ENCODE assay signal across 18 cellular contexts in genomic region chr2:239879423-239880084, GRCh38.
"Had no signal": no experiment of that assay in that cellular context is flagged by ENCODE, and none has a peak within 500 bp of the region (broad histone marks: within the 10 kb centered on the region; RNA-seq: fewer than 3 reads in every experiment).

No MANE protein-coding gene starts in this region.

- H3K4me1 ChIP-seq: uterus had no signal

- H3K27me3 ChIP-seq: thyroid gland, uterus had no signal

- H3K9me3 ChIP-seq: gastrocnemius medialis, thyroid gland, uterus had no signal

- H3K4me3 Mint-ChIP-seq: activated naive CD8-positive, alpha-beta T cell treated with anti-CD3 and anti-CD28 coated beads for 36 hours; activated T-cell treated with anti-CD3 and anti-CD28 coated beads, Interleukin-2, amount 50 U/mL, for 72 hours; brain; central memory CD8-positive, alpha-beta T cell; naive B cell; stimulated activated effector memory CD8-positive, alpha-beta T cell treated with anti-CD3 and anti-CD28 coated beads, Interleukin-12 subunit alpha, Interleukin-12 subunit beta, amount 100 ng/mL, for 72 hours had no signal

- H3K4me1 Mint-ChIP-seq: stimulated activated effector memory CD8-positive, alpha-beta T cell treated with anti-CD3 and anti-CD28 coated beads, Interleukin-12 subunit alpha, Interleukin-12 subunit beta, amount 100 ng/mL, for 72 hours had no signal

- H3K36me3 ChIP-seq: gastrocnemius medialis, heart right ventricle, left lung, thyroid gland, uterus had no signal

- H3K27me3 Mint-ChIP-seq: brain had no signal

- ATAC-seq: activated T-cell treated with anti-CD3 and anti-CD28 coated beads, Interleukin-2, amount 50 U/mL, for 72 hours; gastrocnemius medialis; heart right ventricle; left lung; stimulated activated effector memory CD8-positive, alpha-beta T cell treated with anti-CD3 and anti-CD28 coated beads, Interleukin-12 subunit alpha, Interleukin-12 subunit beta, amount 100 ng/mL, for 72 hours had no signal

- H3K27ac ChIP-seq: gastrocnemius medialis, heart right ventricle, left lung, thyroid gland had no signal

- DNase-seq: activated CD4-positive, alpha-beta T cell treated with anti-CD3 and anti-CD28 coated beads, Interleukin-2, amount 50 U/mL, for 1 hour; activated CD4-positive, CD25-positive, alpha-beta regulatory T cell; activated gamma-delta T cell treated with Interleukin-2 at 50 U/mL for 16 hours; activated naive CD8-positive, alpha-beta T cell treated with anti-CD3 and anti-CD28 coated beads for 36 hours; activated T-cell treated with anti-CD3 and anti-CD28 coated beads, Interleukin-2, amount 50 U/mL, for 72 hours; amygdala; dermis blood vessel endothelial cell; gastrocnemius medialis; heart right ventricle; left lung; naive B cell; stimulated activated CD4-positive, alpha-beta T cell treated with anti-CD3 and anti-CD28 coated beads, Interleukin-12 subunit alpha, Interleukin-12 subunit beta, amount 100 ng/mL, for 4 hours; stimulated activated CD4-positive, alpha-beta T cell treated with anti-CD3 and anti-CD28 coated beads, Interleukin-2, amount 100 ng/mL, for 24 hours; thyroid gland; uterus had no signal

- H3K4me3 ChIP-seq: gastrocnemius medialis, heart right ventricle, left lung, thyroid gland, uterus had no signal

- H3K27ac Mint-ChIP-seq: activated naive CD8-positive, alpha-beta T cell treated with anti-CD3 and anti-CD28 coated beads for 36 hours; activated T-cell treated with anti-CD3 and anti-CD28 coated beads, Interleukin-2, amount 50 U/mL, for 72 hours; brain; stimulated activated effector memory CD8-positive, alpha-beta T cell treated with anti-CD3 and anti-CD28 coated beads, Interleukin-12 subunit alpha, Interleukin-12 subunit beta, amount 100 ng/mL, for 72 hours had no signal

- H3K36me3 Mint-ChIP-seq: activated naive CD8-positive, alpha-beta T cell treated with anti-CD3 and anti-CD28 coated beads for 36 hours; stimulated activated effector memory CD8-positive, alpha-beta T cell treated with anti-CD3 and anti-CD28 coated beads, Interleukin-12 subunit alpha, Interleukin-12 subunit beta, amount 100 ng/mL, for 72 hours had no signal
